In the genomic region with DNA sequence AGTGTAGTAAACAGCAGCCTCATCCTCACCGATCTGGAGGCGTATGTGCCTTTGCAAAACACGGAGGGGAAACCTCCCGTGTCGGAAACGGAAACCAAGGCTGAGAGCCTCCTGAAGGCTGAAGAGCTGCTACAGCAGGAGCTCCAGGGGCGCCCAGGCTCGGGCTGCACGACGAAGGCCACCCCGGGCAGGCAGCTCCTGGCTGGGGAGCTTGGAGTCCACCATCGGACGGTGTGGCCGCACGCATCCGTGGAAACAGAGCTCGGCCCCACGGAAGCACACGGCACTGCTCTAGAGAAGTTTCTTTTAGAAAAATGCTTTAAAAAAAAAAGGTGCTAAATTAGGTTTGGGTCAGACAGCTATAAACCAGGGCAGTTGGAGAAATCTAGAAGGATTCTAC, we compare ENCODE assay signal across 13 cellular contexts.
DNase-seq lines count a peak whose midpoint lies in the region; ATAC-seq and TF ChIP-seq lines count a peak whose summit lies in the region.
"Had no signal": no experiment of that assay in that cellular context is flagged by ENCODE, and none has a peak within 500 bp of the region (broad histone marks: within the 10 kb centered on the region; RNA-seq: fewer than 3 reads in every experiment).

No MANE protein-coding gene starts in this region.

- peaks cover 36% of the 10 kb centered on the region for H3K36me3 Mint-ChIP-seq in MCF 10A (ENCODE audit: insufficient read depth, unreplicated experiment)
- H3K36me3 Mint-ChIP-seq in CD4-positive, alpha-beta memory T cell: peaks cover 15 to 43% of the 10 kb centered on the region in 2 donors
- H3K36me3 Mint-ChIP-seq in WTC11: peaks cover 19% of the 10 kb centered on the region
- no peaks in the 10 kb centered on the region for H3K36me3 Mint-ChIP-seq in neural crest cell (ENCODE audit: low read depth)

- no peaks in the 10 kb centered on the region for H3K27me3 Mint-ChIP-seq in MCF 10A (ENCODE audit: insufficient read depth, unreplicated experiment)
- no peaks in the 10 kb centered on the region for H3K27me3 Mint-ChIP-seq in CD4-positive, alpha-beta memory T cell
- no peaks in the 10 kb centered on the region for H3K27me3 Mint-ChIP-seq in WTC11 (ENCODE audit: low read depth)
- no peaks in the 10 kb centered on the region for H3K27me3 Mint-ChIP-seq in neural crest cell (ENCODE audit: low read depth)

- H3K27ac ChIP-seq in breast epithelium (no peak overlapping the region), foreskin keratinocyte (no peak overlapping the region), suprapubic skin (no peak overlapping the region)
- peak overlapping the region; percentile 7 for H3K27ac ChIP-seq in CD4-positive, alpha-beta memory T cell (ENCODE audit: low read depth, low read length)
- H3K27ac ChIP-seq: HL-60 had no signal

- H3K4me1 Mint-ChIP-seq in MCF 10A (ENCODE audit: insufficient read depth, unreplicated experiment) (no peaks in the 10 kb centered on the region), WTC11 (peaks cover 39% of the 10 kb centered on the region), neural crest cell (peaks cover 34% of the 10 kb centered on the region)
- H3K4me1 Mint-ChIP-seq in CD4-positive, alpha-beta memory T cell: peaks cover 4 to 10% (median 8%) of the 10 kb centered on the region in 4 donors
- H3K4me1 Mint-ChIP-seq: CD14-positive monocyte had no signal

- POLR2A ChIA-PET in MCF 10A (lab: Yijun Ruan, JAX): interaction anchor here (0.6 to 0.7 kb wide), 2 partner anchors 133 to 266 kb away, joined by 3 to 4 read pairs; no protein-coding TSS in a partner anchor
- POLR2A ChIA-PET in CD4-positive, alpha-beta memory T cell (lab: Charles Lee; ENCODE audit: partially characterized antibody): interaction anchor here (0.8 to 1.2 kb wide), 2 partner anchors 42 to 48 kb away, joined by 3 to 6 read pairs; no protein-coding TSS in a partner anchor
- POLR2A ChIA-PET in WTC11 (lab: Charles Lee): no interaction called here

- peaks cover 7% of the 10 kb centered on the region for H3K36me3 ChIP-seq in breast epithelium
- H3K36me3 ChIP-seq in CD4-positive, alpha-beta memory T cell (ENCODE audit: insufficient read depth, low read length): peaks cover 60% of the 10 kb centered on the region
- peaks cover 61% of the 10 kb centered on the region for H3K36me3 ChIP-seq in suprapubic skin

- H3K4me3 ChIP-seq in breast epithelium (no peak overlapping the region), suprapubic skin (no peak overlapping the region)
- no peak overlapping the region for H3K4me3 ChIP-seq in CD4-positive, alpha-beta memory T cell (ENCODE audit: low read length in 2 of 2)
- H3K4me3 ChIP-seq: A549 had no signal

- no peak for TF ChIP-seq EP300 in suprapubic skin (IDR thresholded peaks at IDR 0.05)

- no peaks in the 10 kb centered on the region for H3K4me1 ChIP-seq in breast epithelium
- no peaks in the 10 kb centered on the region for H3K4me1 ChIP-seq in CD4-positive, alpha-beta memory T cell (ENCODE audit: insufficient read depth, low read length)
- H3K4me1 ChIP-seq in foreskin keratinocyte: no peaks in the 10 kb centered on the region
- H3K4me1 ChIP-seq in suprapubic skin: peaks cover 3% of the 10 kb centered on the region
- H3K4me1 ChIP-seq: A549 had no signal

- ATAC-seq in WTC11: no peak
- no peak for ATAC-seq in foreskin keratinocyte

- 94% methylated on average over 19 of the region's 19 CpGs for WGBS in suprapubic skin

- CTCF ChIA-PET in MCF 10A (lab: Yijun Ruan, JAX) (interaction anchor here (0.6 to 2.0 kb wide), 28 partner anchors 8 to 513 kb away, joined by 3 to 12 read pairs (median 3); no protein-coding TSS in a partner anchor), WTC11 (lab: Charles Lee) (interaction anchor here (0.8 to 2.1 kb wide), 7 partner anchors 9 to 131 kb away, joined by 3 to 9 read pairs (median 4); no protein-coding TSS in a partner anchor)
- CTCF ChIA-PET in CD4-positive, alpha-beta memory T cell (lab: Charles Lee; ENCODE audit: partially characterized antibody): interaction anchor here (0.6 to 3.3 kb wide), 27 partner anchors 8 to 788 kb away, joined by 3 to 19 read pairs (median 4); partner anchors contain the start of gene ZNF778

- no peaks in the 10 kb centered on the region for H3K27me3 ChIP-seq in breast epithelium
- no peaks in the 10 kb centered on the region for H3K27me3 ChIP-seq in CD4-positive, alpha-beta memory T cell (ENCODE audit: insufficient read depth, low read length)
- no peaks in the 10 kb centered on the region for H3K27me3 ChIP-seq in foreskin keratinocyte
- H3K27me3 ChIP-seq in suprapubic skin: no peaks in the 10 kb centered on the region

- TF ChIP-seq CTCF in MCF 10A (IDR thresholded peaks at IDR 0.05; ENCODE audit: unreplicated experiment) (no peak), breast epithelium (IDR thresholded peaks at IDR 0.05) (no peak), WTC11 (IDR thresholded peaks at IDR 0.05) (no peak), neural crest cell (conservative IDR thresholded peaks at IDR 0.05) (no peak), foreskin keratinocyte (conservative IDR thresholded peaks at IDR 0.05) (no peak), suprapubic skin (IDR thresholded peaks at IDR 0.05) (no peak)

- TF ChIP-seq POLR2A in breast epithelium (IDR thresholded peaks at IDR 0.05) (no peak), suprapubic skin (IDR thresholded peaks at IDR 0.05) (no peak)

- no peaks in the 10 kb centered on the region for H3K9me3 Mint-ChIP-seq in MCF 10A (ENCODE audit: unreplicated experiment)
- peaks cover 0 to 2% (median 0%) of the 10 kb centered on the region in 8 donors for H3K9me3 Mint-ChIP-seq in CD4-positive, alpha-beta memory T cell
- no peaks in the 10 kb centered on the region for H3K9me3 Mint-ChIP-seq in WTC11
- H3K9me3 Mint-ChIP-seq in neural crest cell: no peaks in the 10 kb centered on the region
- H3K9me3 Mint-ChIP-seq: CD14-positive monocyte had no signal

- BruUV-seq in MCF 10A (replicated peaks; lab: Mats Ljungman, UMichigan): no TSS peak

- intact Hi-C loops in MCF 10A (cut with micrococcal nuclease): no loop called here
- intact Hi-C loops in breast epithelium (cut with DNase I; ENCODE audit: low total_unique reads): no loop called here
- intact Hi-C loops in CD4-positive, alpha-beta memory T cell (cut with micrococcal nuclease): loop anchor here (1.0 kb wide), 1 partner anchor 49 kb away; no protein-coding TSS in a partner anchor

- DNase-seq in MCF 10A (ENCODE audit: unreplicated experiment) (no peak), breast epithelium (ENCODE audit: low spot score in 2 of 2) (no peak), WTC11 (ENCODE audit: low spot score) (no peak), neural crest cell (ENCODE audit: low read depth, low spot score) (no peak), foreskin keratinocyte (no peak), suprapubic skin (ENCODE audit: low spot score in 2 of 2) (no peak), D341Med (ENCODE audit: low spot score) (no peak)
- DNase-seq in CD4-positive, alpha-beta memory T cell: no peak
- DNase-seq: NCI-H1105, SHP77 treated with DMSO at 0.1 percent for 48 hours had no signal

- H3K4me3 Mint-ChIP-seq in MCF 10A (ENCODE audit: unreplicated experiment): no peak overlapping the region
- no peak overlapping the region for H3K4me3 Mint-ChIP-seq in CD4-positive, alpha-beta memory T cell
- no peak overlapping the region for H3K4me3 Mint-ChIP-seq in WTC11
- peak overlapping the region; percentile 74 for H3K4me3 Mint-ChIP-seq in neural crest cell
- H3K4me3 Mint-ChIP-seq: CD14-positive monocyte had no signal

- peak overlapping the region; percentile 10 for H3K27ac Mint-ChIP-seq in MCF 10A (ENCODE audit: low read depth, unreplicated experiment)
- H3K27ac Mint-ChIP-seq in CD4-positive, alpha-beta memory T cell: peak overlapping the region in 3 of 7 donors; percentile 22 to 80 (median 69)
- peak overlapping the region; percentile 97 for H3K27ac Mint-ChIP-seq in WTC11
- H3K27ac Mint-ChIP-seq in neural crest cell (ENCODE audit: unreplicated experiment): no peak overlapping the region

- H3K9me3 ChIP-seq in breast epithelium (no peaks in the 10 kb centered on the region), suprapubic skin (no peaks in the 10 kb centered on the region)
- no peaks in the 10 kb centered on the region for H3K9me3 ChIP-seq in CD4-positive, alpha-beta memory T cell (ENCODE audit: control insufficient read depth in 1 of 2, low read length in 2 of 2)
- H3K9me3 ChIP-seq: A549 had no signal

TF ChIP-seq in WTC11, 78 proteins besides CTCF, POLR2A, EP300 and RAD21 (continues in another document):
- TF ChIP-seq ZNF416 (CRISPR knock-in tag; IDR thresholded peaks at IDR 0.05): no peak
- TF ChIP-seq SMAD3 (CRISPR knock-in tag; IDR thresholded peaks at IDR 0.05; ENCODE audit: borderline replicate concordance): no peak
- no peak for TF ChIP-seq GRHL2 (CRISPR knock-in tag; IDR thresholded peaks at IDR 0.05; ENCODE audit: insufficient replicate concordance, severe bottlenecking)
- TF ChIP-seq, protein P1, sequence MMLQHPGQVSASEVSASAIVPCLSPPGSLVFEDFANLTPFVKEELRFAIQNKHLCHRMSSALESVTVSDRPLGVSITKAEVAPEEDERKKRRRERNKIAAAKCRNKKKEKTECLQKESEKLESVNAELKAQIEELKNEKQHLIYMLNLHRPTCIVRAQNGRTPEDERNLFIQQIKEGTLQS (CRISPR knock-in tag; conservative IDR thresholded peaks at IDR 0.05): no peak
- no peak for TF ChIP-seq ATF2 (CRISPR knock-in tag; IDR thresholded peaks at IDR 0.05; ENCODE audit: borderline replicate concordance, low read depth)
- no peak for TF ChIP-seq FOXJ3 (CRISPR knock-in tag; IDR thresholded peaks at IDR 0.05; ENCODE audit: borderline replicate concordance)
- TF ChIP-seq ZNF232 (CRISPR knock-in tag; IDR thresholded peaks at IDR 0.05): no peak
- no peak for TF ChIP-seq ZNF138 (CRISPR knock-in tag; conservative IDR thresholded peaks at IDR 0.05)
- no peak for TF ChIP-seq NFATC4 (CRISPR knock-in tag; IDR thresholded peaks at IDR 0.05)
- TF ChIP-seq SP1 (CRISPR knock-in tag; conservative IDR thresholded peaks at IDR 0.05): no peak
- no peak for TF ChIP-seq FOXP1 (CRISPR knock-in tag; IDR thresholded peaks at IDR 0.05; ENCODE audit: borderline replicate concordance)
- TF ChIP-seq ZMAT4 (CRISPR knock-in tag; IDR thresholded peaks at IDR 0.05): no peak
